ENCODE assay signal across 1 cellular context in the genomic region with DNA sequence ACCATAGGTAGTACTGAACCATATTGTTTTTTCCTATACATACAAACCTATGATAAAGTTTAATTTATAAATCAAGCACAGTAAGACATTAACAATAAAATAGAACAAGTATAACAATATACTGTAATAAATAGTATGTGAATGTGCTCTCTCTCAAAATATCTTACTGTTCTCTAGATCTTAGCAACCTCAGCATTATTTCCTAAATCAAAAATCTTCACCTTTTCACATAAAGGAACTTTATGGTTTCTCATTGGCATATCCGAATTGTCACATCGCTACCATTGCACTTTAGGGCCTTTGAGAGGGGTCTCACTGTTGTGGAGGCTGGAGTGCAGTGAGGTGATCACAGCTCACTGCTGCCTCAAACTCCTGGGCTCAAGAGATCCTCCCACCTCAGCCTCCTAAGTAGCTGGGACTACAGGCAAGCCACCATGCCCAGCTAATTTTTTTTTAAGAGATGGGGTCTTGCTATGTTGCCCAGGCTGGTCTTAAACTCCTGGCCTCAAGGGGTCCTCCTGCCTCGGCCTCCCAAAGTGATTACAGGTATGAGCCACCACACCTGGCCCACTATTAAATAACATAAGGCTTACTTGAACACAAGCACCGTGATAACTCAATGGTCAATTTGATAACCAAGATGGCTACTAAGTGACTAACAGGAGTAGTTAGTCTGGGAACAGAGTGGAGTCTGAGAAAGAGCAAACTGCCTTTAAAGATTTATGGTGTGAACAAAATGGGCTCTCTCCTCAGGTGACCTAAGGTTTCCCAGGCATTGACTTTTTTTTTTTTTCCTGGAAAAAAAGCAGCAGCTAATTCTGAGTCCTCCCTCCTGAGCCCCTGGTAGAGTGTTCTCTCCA.
TF ChIP-seq lines count a peak whose summit lies in the region.

No MANE protein-coding gene starts in this region.

TF ChIP-seq in HepG2, 621 proteins besides CTCF, POLR2A, EP300 and RAD21:
- TF ChIP-seq, protein P1, sequence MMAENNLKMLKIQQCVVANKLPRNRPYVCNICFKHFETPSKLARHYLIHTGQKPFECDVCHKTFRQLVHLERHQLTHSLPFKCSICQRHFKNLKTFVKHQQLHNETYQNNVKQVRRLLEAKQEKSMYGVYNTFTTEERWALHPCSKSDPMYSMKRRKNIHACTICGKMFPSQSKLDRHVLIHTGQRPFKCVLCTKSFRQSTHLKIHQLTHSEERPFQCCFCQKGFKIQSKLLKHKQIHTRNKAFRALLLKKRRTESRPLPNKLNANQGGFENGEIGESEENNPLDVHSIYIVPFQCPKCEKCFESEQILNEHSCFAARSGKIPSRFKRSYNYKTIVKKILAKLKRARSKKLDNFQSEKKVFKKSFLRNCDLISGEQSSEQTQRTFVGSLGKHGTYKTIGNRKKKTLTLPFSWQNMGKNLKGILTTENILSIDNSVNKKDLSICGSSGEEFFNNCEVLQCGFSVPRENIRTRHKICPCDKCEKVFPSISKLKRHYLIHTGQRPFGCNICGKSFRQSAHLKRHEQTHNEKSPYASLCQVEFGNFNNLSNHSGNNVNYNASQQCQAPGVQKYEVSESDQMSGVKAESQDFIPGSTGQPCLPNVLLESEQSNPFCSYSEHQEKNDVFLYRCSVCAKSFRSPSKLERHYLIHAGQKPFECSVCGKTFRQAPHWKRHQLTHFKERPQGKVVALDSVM (CRISPR knock-in tag; IDR thresholded peaks at IDR 0.05): peak; percentile 59; the same call in 1 of the 2 replicates
- TF ChIP-seq MAFF (IDR thresholded peaks at IDR 0.05; ENCODE audit: low read depth, low read length) (peak; percentile 45; the same call in 1 of the 2 replicates), ZNF33B (CRISPR knock-in tag; IDR thresholded peaks at IDR 0.05) (no peak), ZNF121 (CRISPR knock-in tag; IDR thresholded peaks at IDR 0.05) (peak; percentile 83), MAFK (conservative IDR thresholded peaks at IDR 0.05 in 1 of 2, IDR thresholded peaks at IDR 0.05 in 1 of 2; ENCODE audit: low read length in 2 of 2) (peak; percentile 28 to 64; a peak in 3 of 4 replicates)
- TF ChIP-seq, protein P2, sequence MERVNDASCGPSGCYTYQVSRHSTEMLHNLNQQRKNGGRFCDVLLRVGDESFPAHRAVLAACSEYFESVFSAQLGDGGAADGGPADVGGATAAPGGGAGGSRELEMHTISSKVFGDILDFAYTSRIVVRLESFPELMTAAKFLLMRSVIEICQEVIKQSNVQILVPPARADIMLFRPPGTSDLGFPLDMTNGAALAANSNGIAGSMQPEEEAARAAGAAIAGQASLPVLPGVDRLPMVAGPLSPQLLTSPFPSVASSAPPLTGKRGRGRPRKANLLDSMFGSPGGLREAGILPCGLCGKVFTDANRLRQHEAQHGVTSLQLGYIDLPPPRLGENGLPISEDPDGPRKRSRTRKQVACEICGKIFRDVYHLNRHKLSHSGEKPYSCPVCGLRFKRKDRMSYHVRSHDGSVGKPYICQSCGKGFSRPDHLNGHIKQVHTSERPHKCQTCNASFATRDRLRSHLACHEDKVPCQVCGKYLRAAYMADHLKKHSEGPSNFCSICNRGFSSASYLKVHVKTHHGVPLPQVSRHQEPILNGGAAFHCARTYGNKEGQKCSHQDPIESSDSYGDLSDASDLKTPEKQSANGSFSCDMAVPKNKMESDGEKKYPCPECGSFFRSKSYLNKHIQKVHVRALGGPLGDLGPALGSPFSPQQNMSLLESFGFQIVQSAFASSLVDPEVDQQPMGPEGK (CRISPR knock-in tag; IDR thresholded peaks at IDR 0.05): no peak
TF ChIP-seq in HepG2: peak in this region for 4.
